ENCODE assay signal across 11 cellular contexts in the genomic region with DNA sequence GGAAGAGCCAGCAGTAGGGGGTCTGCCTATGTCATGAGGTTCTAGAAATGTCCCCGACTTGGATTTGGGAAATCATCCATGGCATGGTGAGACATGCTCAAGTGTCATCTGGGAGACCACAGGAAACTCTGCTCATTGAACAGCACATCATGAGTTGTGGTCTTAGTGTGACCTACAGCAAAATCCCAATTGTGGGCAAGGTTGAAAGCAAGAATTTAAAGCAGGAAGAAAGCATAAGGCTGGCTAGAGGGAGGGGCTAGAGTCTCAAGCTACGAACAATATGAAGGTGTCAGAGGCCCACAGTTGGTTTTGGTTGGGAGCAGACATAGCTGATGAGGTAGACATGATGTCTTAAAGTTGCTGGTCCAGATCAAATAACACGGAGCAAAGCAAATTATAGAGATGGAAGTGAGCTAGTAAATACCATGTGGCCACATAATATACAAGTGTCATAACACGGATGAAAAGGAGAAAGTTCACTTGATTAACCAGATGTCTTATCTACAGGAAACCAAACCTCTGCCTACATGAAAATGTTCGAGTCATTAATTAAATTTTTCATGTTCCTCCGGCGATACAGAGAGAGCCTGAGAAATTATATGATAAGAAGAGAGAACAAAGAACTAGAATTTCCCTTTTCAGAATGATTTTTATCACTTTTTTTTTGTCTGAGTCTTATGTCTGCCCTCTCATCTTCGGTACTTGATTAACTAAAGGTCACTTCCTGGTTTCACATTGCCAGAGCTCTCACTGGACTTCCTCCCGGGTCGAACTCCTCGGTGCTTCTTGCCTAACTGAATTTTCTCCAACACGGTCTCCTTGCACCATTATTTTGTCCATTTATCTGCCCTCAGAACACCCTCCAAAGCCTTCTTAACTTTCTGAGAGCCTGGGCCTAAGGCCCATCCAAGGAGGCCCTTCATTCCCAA.
DNase-seq lines count a peak whose midpoint lies in the region; ATAC-seq, FAIRE-seq and TF ChIP-seq lines count a peak whose summit lies in the region.
"Had no signal": no experiment of that assay in that cellular context is flagged by ENCODE, and none has a peak within 500 bp of the region (broad histone marks: within the 10 kb centered on the region; RNA-seq: fewer than 3 reads in every experiment).

No MANE protein-coding gene starts in this region.

- H3K9me1 ChIP-seq in endothelial cell of umbilical vein (replicated peaks; ENCODE audit: control insufficient read depth, extremely low read depth, insufficient read depth, low read length): no peaks in the 10 kb centered on the region

- H4K20me1 ChIP-seq in endothelial cell of umbilical vein (replicated peaks; ENCODE audit: control insufficient read depth, extremely low read depth, insufficient read depth, low read length): no peaks in the 10 kb centered on the region

- H3K4me1 ChIP-seq in CD8-positive, alpha-beta T cell (ENCODE audit: insufficient read depth, low read length): peaks cover 4% of the 10 kb centered on the region
- H3K4me1 ChIP-seq in endothelial cell of umbilical vein (ENCODE audit: control insufficient read depth, extremely low read depth, insufficient read depth, low read length): peaks cover 23% of the 10 kb centered on the region

- ATAC-seq in CD8-positive, alpha-beta T cell: peak; percentile 75
- peak; percentile 55 for ATAC-seq in GM21447 (IDR thresholded peaks at IDR 0.05; ENCODE audit: unreplicated experiment)
- ATAC-seq in HG03460 (IDR thresholded peaks at IDR 0.05; ENCODE audit: unreplicated experiment): no peak
- no peak for ATAC-seq in GM18858 (IDR thresholded peaks at IDR 0.05; ENCODE audit: unreplicated experiment)

- BruUV-seq in endothelial cell of umbilical vein (replicated peaks; lab: Mats Ljungman, UMichigan): no TSS peak

- H2AFZ ChIP-seq in endothelial cell of umbilical vein (ENCODE audit: low read depth, low read length): peak overlapping the region; percentile 61

- no peaks in the 10 kb centered on the region for H3K36me3 ChIP-seq in CD8-positive, alpha-beta T cell (ENCODE audit: insufficient read depth, low read length)
- no peaks in the 10 kb centered on the region for H3K36me3 ChIP-seq in endothelial cell of umbilical vein (ENCODE audit: control insufficient read depth in 2 of 2, extremely low read depth in 1 of 2, insufficient read depth in 2 of 2, low read length in 2 of 2)

- no peak overlapping the region for H3K4me3 ChIP-seq in CD8-positive, alpha-beta T cell (ENCODE audit: low read depth, low read length)
- H3K4me3 ChIP-seq in NB4 (ENCODE audit: low read depth, low read length) (no peak overlapping the region), endothelial cell of umbilical vein (replicated peaks in 1 of 3; ENCODE audit: insufficient read depth in 1 of 3, low read depth in 1 of 3, low read length in 3 of 3) (no peak overlapping the region)

- H3K27ac ChIP-seq in CD8-positive, alpha-beta T cell (ENCODE audit: low read depth, low read length): no peak overlapping the region
- peak overlapping the region; percentile 22 for H3K27ac ChIP-seq in endothelial cell of umbilical vein (ENCODE audit: insufficient read depth, low read depth, low read length)

- FAIRE-seq in endothelial cell of umbilical vein (lab: Jason Lieb, UNC): peak; percentile 53
- FAIRE-seq: G401.6 had no signal

- no peaks in the 10 kb centered on the region for H3K9me3 Mint-ChIP-seq in CD8-positive, alpha-beta T cell
- H3K9me3 Mint-ChIP-seq: nephron had no signal

- CTCF ChIA-PET in CD8-positive, alpha-beta T cell (lab: Charles Lee): interaction anchor here (1.0 kb wide), 1 partner anchor 9 kb away, joined by 4 read pairs; no protein-coding TSS in a partner anchor
- CTCF ChIA-PET in endothelial cell of umbilical vein (lab: Charles Lee) (interaction anchor here (0.5 to 1.4 kb wide), 5 partner anchors 20 to 932 kb away, joined by 3 to 6 read pairs (median 3); partner anchors contain the start of gene DUSP10), GM10248 (lab: Yijun Ruan, JAX) (interaction anchor here (0.8 to 1.4 kb wide), 5 partner anchors 9 to 80 kb away, joined by 3 to 5 read pairs (median 3); no protein-coding TSS in a partner anchor)

- H3K36me3 Mint-ChIP-seq in CD8-positive, alpha-beta T cell: no peaks in the 10 kb centered on the region

- TF ChIP-seq POLR2A in NB4 (IDR thresholded peaks at IDR 0.05; ENCODE audit: extremely low read depth, insufficient read length) (no peak), endothelial cell of umbilical vein (IDR thresholded peaks at IDR 0.05; ENCODE audit: low read depth, low read length) (no peak)

- no peak for TF ChIP-seq CTCF in CD8-positive, alpha-beta T cell (IDR thresholded peaks at IDR 0.05)
- no peak for TF ChIP-seq CTCF in NB4 (IDR thresholded peaks at IDR 0.05; ENCODE audit: low read depth, low read length)
- TF ChIP-seq CTCF in endothelial cell of umbilical vein (IDR thresholded peaks at IDR 0.05; ENCODE audit: extremely low read depth in 1 of 2, insufficient read depth in 1 of 2, low read depth in 1 of 2, low read length in 2 of 2): no peak
- no peak for TF ChIP-seq CTCF in GM10248 (IDR thresholded peaks at IDR 0.05; ENCODE audit: control extremely low read depth, extremely low read depth, low read depth, missing control alignments)

- H3K9me3 ChIP-seq in CD8-positive, alpha-beta T cell (ENCODE audit: low read length): no peaks in the 10 kb centered on the region
- H3K9me3 ChIP-seq in endothelial cell of umbilical vein (replicated peaks; ENCODE audit: control insufficient read depth, insufficient read depth, low read length): no peaks in the 10 kb centered on the region

- dilution Hi-C loops in endothelial cell of umbilical vein (cut with MboI; ENCODE audit: extremely low pct_ligation_motif_present, low sequenced_read_pairs): no loop called here

- intact Hi-C loops in CD8-positive, alpha-beta T cell (cut with DNase I, micrococcal nuclease): no loop called here
- intact Hi-C loops in endothelial cell of umbilical vein (cut with micrococcal nuclease): loop anchor here (2.0 kb wide), 1 partner anchor 17 kb away; no protein-coding TSS in a partner anchor

- H3K4me3 Mint-ChIP-seq in CD8-positive, alpha-beta T cell: peak overlapping the region; percentile 29
- H3K4me3 Mint-ChIP-seq: nephron had no signal

- DNase-seq in CD8-positive, alpha-beta T cell: peak in 1 of 7 experiments; percentile 20
- DNase-seq in NB4 (ENCODE audit: low read depth): peak; percentile 3
- DNase-seq in endothelial cell of umbilical vein (ENCODE audit: low read depth, low spot score): peak; percentile 53
- no peak for DNase-seq in GM10248 (ENCODE audit: extremely low spot score)
- DNase-seq in GM03348 (ENCODE audit: low spot score): no peak
- DNase-seq: NCI-H510A treated with DMSO at 0.1 percent for 48 hours had no signal

- POLR2A ChIA-PET in CD8-positive, alpha-beta T cell (lab: Charles Lee): interaction anchor here (1.0 kb wide), 1 partner anchor 21 kb away, joined by 3 read pairs; no protein-coding TSS in a partner anchor
- POLR2A ChIA-PET in endothelial cell of umbilical vein (lab: Charles Lee) (no interaction called here), GM10248 (lab: Yijun Ruan, JAX) (no interaction called here)

- no peaks in the 10 kb centered on the region for H3K79me2 ChIP-seq in endothelial cell of umbilical vein (ENCODE audit: control insufficient read depth, insufficient read depth, low read length)

- H3K4me1 Mint-ChIP-seq in CD8-positive, alpha-beta T cell (ENCODE audit: low read depth): peaks cover 27% of the 10 kb centered on the region
- H3K4me1 Mint-ChIP-seq: nephron had no signal

- H3K4me2 ChIP-seq in endothelial cell of umbilical vein (ENCODE audit: insufficient read depth, low read length): peak overlapping the region; percentile 42

- peak overlapping the region; percentile 11 for H3K27ac Mint-ChIP-seq in CD8-positive, alpha-beta T cell
- H3K27ac Mint-ChIP-seq: nephron had no signal

- H3K27me3 ChIP-seq in CD8-positive, alpha-beta T cell (ENCODE audit: insufficient read depth, low read length): no peaks in the 10 kb centered on the region
- no peaks in the 10 kb centered on the region for H3K27me3 ChIP-seq in endothelial cell of umbilical vein (ENCODE audit: control insufficient read depth in 2 of 2, insufficient read depth in 2 of 2, low read length in 2 of 2)

- H3K27me3 Mint-ChIP-seq in CD8-positive, alpha-beta T cell (ENCODE audit: low read depth): no peaks in the 10 kb centered on the region

- H3K9ac ChIP-seq in endothelial cell of umbilical vein (replicated peaks; ENCODE audit: extremely low read depth, insufficient read depth, low read length): no peak overlapping the region

TF ChIP-seq in endothelial cell of umbilical vein, 7 proteins besides CTCF, POLR2A, EP300 and RAD21:
- no peak for TF ChIP-seq FOS (IDR thresholded peaks at IDR 0.05; ENCODE audit: borderline replicate concordance, insufficient read depth, low read length)
- TF ChIP-seq POLR2AphosphoS5 (IDR thresholded peaks at IDR 0.05; ENCODE audit: insufficient read depth, low read depth, low read length): no peak
- peak; percentile 37 for TF ChIP-seq GATA2 (IDR thresholded peaks at IDR 0.05; ENCODE audit: insufficient read depth, insufficient read length, low read depth, low read length)
- TF ChIP-seq JUN (IDR thresholded peaks at IDR 0.05; ENCODE audit: borderline replicate concordance, insufficient read depth, insufficient read length, low read depth): no peak
- TF ChIP-seq, protein P1, sequence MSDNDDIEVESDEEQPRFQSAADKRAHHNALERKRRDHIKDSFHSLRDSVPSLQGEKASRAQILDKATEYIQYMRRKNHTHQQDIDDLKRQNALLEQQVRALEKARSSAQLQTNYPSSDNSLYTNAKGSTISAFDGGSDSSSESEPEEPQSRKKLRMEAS (IDR thresholded peaks at IDR 0.05; ENCODE audit: insufficient read depth, insufficient read length): no peak

Comparison
In these comparisons a context has a peak if more than half of its experiments do, and no peak if none do; other contexts are left out.
1. ATAC-seq: peak in CD8-positive, alpha-beta T cell (single experiment) and GM21447 (single experiment); none in HG03460 (single experiment) and GM18858 (single experiment).
2. DNase-seq: peak in NB4 (single experiment) and endothelial cell of umbilical vein (single experiment); none in GM10248 (single experiment) and GM03348 (single experiment).